In genomic region chr17:79045830-79046500, GRCh38 we compare ENCODE assay signal across 8 cellular contexts.
A peak's percentile ranks its signal among the peaks of the same experiment; 100 is the strongest.
DNase-seq lines count a peak whose midpoint lies in the region; ATAC-seq lines count a peak whose summit lies in the region.

No MANE protein-coding gene starts in this region.

- no peak overlapping the region for H3K27ac ChIP-seq in caudate nucleus (ENCODE audit: low read depth, low read length)

- peak; percentile 44 for DNase-seq in SIG-M5 treated with dmso at 0.1 percent for 504 hours (lab: John Stamatoyannopoulos, UW; ENCODE audit: unreplicated experiment)
- DNase-seq in SIG-M5 (lab: John Stamatoyannopoulos, UW), result no peak
- DNase-seq in NCI-H2196 treated with DMSO at 0.1 percent for 48 hours (lab: John Stamatoyannopoulos, UW; ENCODE audit: unreplicated experiment), result peak; percentile 72
- DNase-seq in activated CD4-positive, CD25-positive, alpha-beta regulatory T cell (lab: John Stamatoyannopoulos, UW), result peak; percentile 23 to 39 (median 28)
- DNase-seq in caudate nucleus (lab: John Stamatoyannopoulos, UW), result peak in 51 of 61 donors; percentile 10 to 69 (median 36)
- peak; percentile 66 for DNase-seq in kidney tubule cell (ENCODE audit: low spot score)
- DNase-seq in stimulated activated CD4-positive, alpha-beta T cell treated with anti-CD3 and anti-CD28 coated beads, Interleukin-2, amount 100 ng/mL, for 4 hours (ENCODE audit: low read depth), result peak; percentile 28

- ATAC-seq in GM21381 (IDR thresholded peaks at IDR 0.05; ENCODE audit: unreplicated experiment), result no peak
